Comparison of ENCODE assay signal across 20 cellular contexts in the genomic region with DNA sequence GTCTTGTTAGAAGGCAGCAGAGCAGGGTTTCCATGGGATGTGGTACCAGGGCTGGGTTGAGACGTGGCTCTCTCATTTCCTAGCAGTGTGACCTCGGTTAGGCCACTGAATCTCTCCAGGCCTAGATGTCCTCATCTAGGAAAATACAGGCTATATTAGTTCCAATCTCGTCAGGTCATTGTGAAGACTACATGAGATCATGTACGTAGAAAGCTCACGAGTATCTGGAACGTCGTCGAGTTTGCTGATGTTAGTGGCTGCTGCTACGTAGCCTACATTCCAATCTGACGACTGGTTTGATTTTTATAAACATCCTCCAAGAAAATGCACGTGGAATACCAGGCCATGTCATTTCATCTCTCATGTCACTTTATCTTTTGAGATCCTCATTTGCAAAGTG.
A peak's percentile ranks its signal among the peaks of the same experiment; 100 is the strongest.
DNase-seq lines count a peak whose midpoint lies in the region; ATAC-seq and TF ChIP-seq lines count a peak whose summit lies in the region.
"Had no signal": no experiment of that assay in that cellular context is flagged by ENCODE, and none has a peak within 500 bp of the region (broad histone marks: within the 10 kb centered on the region; RNA-seq: fewer than 3 reads in every experiment).

No MANE protein-coding gene starts in this region.

- TF ChIP-seq CTCF in IMR-90 (conservative IDR thresholded peaks at IDR 0.05; ENCODE audit: low read depth, low read length) (no peak), coronary artery (IDR thresholded peaks at IDR 0.05) (no peak), GM13977 (IDR thresholded peaks at IDR 0.05; ENCODE audit: extremely low read depth, insufficient read depth, missing control alignments) (no peak)

- H3K9ac ChIP-seq in IMR-90 (ENCODE audit: low read depth, low read length) (no peak overlapping the region), mesenchymal stem cell (ENCODE audit: low read length) (no peak overlapping the region)

- H3K4me1 ChIP-seq in IMR-90 (ENCODE audit: control insufficient read depth, insufficient read depth, low read length) (peaks cover 12% of the 10 kb centered on the region; the same call in 1 of the 2 replicates), mesenchymal stem cell (ENCODE audit: control insufficient read depth, insufficient read depth, low read depth, low read length) (no peaks in the 10 kb centered on the region)
- H3K4me1 ChIP-seq: transverse colon had no signal

- WGBS in IMR-90 (ENCODE audit: extremely low coverage in 2 of 2, insufficient read length in 1 of 2), 2 experiments = no CpG with 5 or more reads among the region's 11 CpGs
- 14% methylated on average over 11 of the region's 11 CpGs for WGBS in mesenchymal stem cell

- peak; percentile 64; the same call in 1 of the 2 replicates for TF ChIP-seq POLR2A in IMR-90 (IDR thresholded peaks at IDR 0.05; ENCODE audit: low read depth, low read length)

- H2BK15ac ChIP-seq in IMR-90 (ENCODE audit: low read depth, low read length) = peak overlapping the region; percentile 87; the same call in 2 of the 3 replicates
- no peak overlapping the region for H2BK15ac ChIP-seq in mesenchymal stem cell (ENCODE audit: low read depth, poor library complexity, severe bottlenecking)

- peak overlapping the region; percentile 93 for H4K5ac ChIP-seq in IMR-90 (ENCODE audit: low read depth, low read length)

- peak overlapping the region; percentile 48; the same call in 1 of the 2 replicates for H3K4me2 ChIP-seq in IMR-90 (ENCODE audit: low read depth, low read length)
- no peak overlapping the region for H3K4me2 ChIP-seq in mesenchymal stem cell (ENCODE audit: low read length, poor library complexity, severe bottlenecking)

- CTCF ChIA-PET in IMR-90 (lab: Yijun Ruan, JAX) = interaction anchor here (1.1 kb wide), 1 partner anchor 8 kb away, joined by 3 read pairs; no protein-coding TSS in a partner anchor

- no peak overlapping the region for H2AK9ac ChIP-seq in IMR-90 (replicated peaks; ENCODE audit: low read depth, low read length, poor library complexity)

- 0 out of 2 replicates have a peak, but pooled peaks have one; percentile 15 for TF ChIP-seq RAD21 in IMR-90 (IDR thresholded peaks at IDR 0.05; ENCODE audit: low read length)

- no peak overlapping the region for H3K56ac ChIP-seq in IMR-90 (ENCODE audit: extremely low read depth, insufficient read depth, low read length)

- dilution Hi-C loops in IMR-90 (cut with HindIII; ENCODE audit: low sequenced_read_pairs, unreplicated experiment) = no loop called here

- BruUV-seq in IMR-90 (replicated peaks; lab: Mats Ljungman, UMichigan) = no TSS peak

- peak overlapping the region in 1 of 2 experiments; percentile 81; a peak in 2 of 4 replicates for H4K8ac ChIP-seq in IMR-90 (ENCODE audit: low read depth in 2 of 2, low read length in 2 of 2)
- no peak overlapping the region for H4K8ac ChIP-seq in mesenchymal stem cell (ENCODE audit: low read length)

- peak overlapping the region; percentile 95 for H3K27ac ChIP-seq in IMR-90 (ENCODE audit: insufficient read depth, low read length)
- H3K27ac ChIP-seq in coronary artery = peak overlapping the region; percentile 83 to 85
- H3K27ac ChIP-seq in mesenchymal stem cell (ENCODE audit: low read length, poor library complexity, severe bottlenecking) = no peak overlapping the region
- H3K27ac ChIP-seq: RWPE1, transverse colon had no signal

- H2BK120ac ChIP-seq in IMR-90 (ENCODE audit: low read depth, low read length) (peak overlapping the region; percentile 96), mesenchymal stem cell (ENCODE audit: low read depth, low read length) (no peak overlapping the region)

- H2BK5ac ChIP-seq in IMR-90 (ENCODE audit: low read depth, low read length, poor library complexity, severe bottlenecking) (peak overlapping the region; percentile 99), mesenchymal stem cell (ENCODE audit: low read depth, low read length, poor library complexity, severe bottlenecking) (no peak overlapping the region)

- H3K27me3 ChIP-seq in IMR-90 (ENCODE audit: control insufficient read depth, insufficient read depth, low read length) = no peaks in the 10 kb centered on the region
- peaks cover 4 to 6% of the 10 kb centered on the region in 2 experiments for H3K27me3 ChIP-seq in mesenchymal stem cell (ENCODE audit: control insufficient read depth in 1 of 2, insufficient read depth in 1 of 2, low read length in 2 of 2)

- H4K20me1 ChIP-seq in IMR-90 (ENCODE audit: insufficient read depth, low read length) = no peaks in the 10 kb centered on the region

- DNase-seq in AG08396 (ENCODE audit: low spot score) (peak; percentile 79), IMR-90 (peak; percentile 98), coronary artery (ENCODE audit: low spot score) (no peak), mesenchymal stem cell (peak; percentile 99), GM13977 (ENCODE audit: low spot score) (no peak), NCI-H2107 treated with DMSO at 0.1 percent for 48 hours (lab: John Stamatoyannopoulos, UW; ENCODE audit: unreplicated experiment) (no peak), NCI-H446 (lab: John Stamatoyannopoulos, UW) (no peak)
- DNase-seq: activated CD4-positive, alpha-beta T cell treated with anti-CD3 and anti-CD28 coated beads for 1 hour; activated CD8-positive, alpha-beta memory T cell treated with anti-CD3 and anti-CD28 coated beads, Interleukin-2, amount 50 U/mL, for 4 hours; activated naive CD4-positive, alpha-beta T cell treated with anti-CD3 and anti-CD28 coated beads for 36 hours; caudate nucleus; MM.1S; NCI-H2081; NCI-H774; stimulated activated CD4-positive, alpha-beta T cell treated with anti-CD3 and anti-CD28 coated beads, Interleukin-2, amount 100 ng/mL, for 48 hours; stimulated activated CD8-positive, alpha-beta memory T cell treated with anti-CD3 and anti-CD28 coated beads, Interleukin-4, amount 100 ng/mL, for 48 hours; transverse colon had no signal

- peak overlapping the region; percentile 96 for H3K18ac ChIP-seq in IMR-90 (ENCODE audit: low read depth, low read length)
- peak overlapping the region in 1 of 2 experiments; percentile 59 for H3K18ac ChIP-seq in mesenchymal stem cell (ENCODE audit: low read depth in 1 of 2, low read length in 2 of 2)

- intact Hi-C loops in IMR-90 (cut with micrococcal nuclease) = loop anchor here (2.0 to 10.0 kb wide), 4 partner anchors 64 to 316 kb away; no protein-coding TSS in a partner anchor

- in situ Hi-C loops in IMR-90 (cut with MboI; ENCODE audit: low sequenced_read_pairs) (no loop called here), GM13977 (cut with MboI; ENCODE audit: low pct_unique_long_range_greater_than_20kb, low sequenced_read_pairs, unreplicated experiment) (no loop called here)

- H2AK5ac ChIP-seq in IMR-90 (ENCODE audit: low read depth, low read length) = peak overlapping the region; percentile 25; the same call in 1 of the 2 replicates
- no peak overlapping the region for H2AK5ac ChIP-seq in mesenchymal stem cell (ENCODE audit: low read length, severe bottlenecking)

- ATAC-seq in IMR-90 (ENCODE audit: low read depth) (peak; percentile 81), GM19452 (IDR thresholded peaks at IDR 0.05; ENCODE audit: unreplicated experiment) (no peak)
- ATAC-seq: left lobe of liver had no signal

- no peaks in the 10 kb centered on the region for H3K79me1 ChIP-seq in IMR-90 (ENCODE audit: low read depth in 1 of 2, low read length in 2 of 2)
- H3K79me1 ChIP-seq in mesenchymal stem cell (replicated peaks; ENCODE audit: low read length, poor library complexity, severe bottlenecking) = no peaks in the 10 kb centered on the region

- H2BK20ac ChIP-seq in IMR-90 (ENCODE audit: low read depth, low read length) = peak overlapping the region; percentile 95

- H4K91ac ChIP-seq in IMR-90 (ENCODE audit: insufficient read depth, low read depth, low read length) (peak overlapping the region; percentile 83), mesenchymal stem cell (ENCODE audit: low read length) (no peak overlapping the region)

- H3K23ac ChIP-seq in IMR-90 (ENCODE audit: low read depth, low read length) (peak overlapping the region; percentile 85; the same call in 1 of the 2 replicates), mesenchymal stem cell (ENCODE audit: low read length in 2 of 2) (no peak overlapping the region)

- peaks cover 7% of the 10 kb centered on the region for H3K9me1 ChIP-seq in IMR-90 (ENCODE audit: insufficient read depth, low read length)

- no peak overlapping the region for H2BK12ac ChIP-seq in mesenchymal stem cell (ENCODE audit: low read length in 2 of 2)

- H2AFZ ChIP-seq in IMR-90 (replicated peaks; ENCODE audit: low read length, poor library complexity) (peak overlapping the region; percentile 41), mesenchymal stem cell (ENCODE audit: low read depth, low read length) (no peak overlapping the region)

- peak overlapping the region; percentile 72 for H3K14ac ChIP-seq in IMR-90 (replicated peaks; ENCODE audit: low read depth, low read length)
- H3K14ac ChIP-seq in mesenchymal stem cell (ENCODE audit: low read length in 2 of 2) = no peak overlapping the region

- no peaks in the 10 kb centered on the region for H3K36me3 ChIP-seq in IMR-90 (ENCODE audit: control insufficient read depth, insufficient read depth, low read length)
- H3K36me3 ChIP-seq in mesenchymal stem cell (ENCODE audit: control insufficient read depth in 1 of 2, insufficient read depth in 2 of 2, low read depth in 1 of 2, low read length in 2 of 2) = no peaks in the 10 kb centered on the region
- H3K36me3 ChIP-seq: transverse colon had no signal

- peak overlapping the region; percentile 93 for H3K4ac ChIP-seq in IMR-90 (ENCODE audit: low read depth, low read length)
- no peak overlapping the region for H3K4ac ChIP-seq in mesenchymal stem cell (ENCODE audit: low read depth in 1 of 2, low read length in 2 of 2)

- H3K9me3 ChIP-seq in IMR-90 (ENCODE audit: control insufficient read depth, insufficient read depth, low read length) = no peaks in the 10 kb centered on the region
- no peaks in the 10 kb centered on the region for H3K9me3 ChIP-seq in mesenchymal stem cell (ENCODE audit: control insufficient read depth, low read length)

- H3K4me3 ChIP-seq in IMR-90 (ENCODE audit: insufficient read depth, low read depth, low read length) (no peak overlapping the region), coronary artery (no peak overlapping the region), mesenchymal stem cell (ENCODE audit: insufficient read depth in 1 of 2, low read depth in 1 of 2, low read length in 2 of 2) (no peak overlapping the region)
- H3K4me3 ChIP-seq: transverse colon had no signal

- POLR2A ChIA-PET in IMR-90 (lab: Charles Lee; ENCODE audit: unreplicated experiment) = no interaction called here

TF ChIP-seq in IMR-90, 13 proteins besides CTCF, POLR2A, EP300 and RAD21 (continues in another document):
- TF ChIP-seq RCOR1 (IDR thresholded peaks at IDR 0.05; ENCODE audit: insufficient replicate concordance, low read length) (no peak), MAZ (IDR thresholded peaks at IDR 0.05; ENCODE audit: borderline replicate concordance, low read depth, low read length) (no peak), BHLHE40 (IDR thresholded peaks at IDR 0.05; ENCODE audit: low read depth, low read length) (peak; percentile 91)

Comparison
In these comparisons a context has a peak if more than half of its experiments do, and no peak if none do; other contexts are left out.
1. DNase-seq: peak in AG08396 (single experiment), IMR-90 (single experiment) and mesenchymal stem cell (single experiment); none in coronary artery (single experiment), GM13977 (single experiment), NCI-H2107 treated with DMSO at 0.1 percent for 48 hours (single experiment) and NCI-H446 (0 of 2).